18 cellular contexts compared by ENCODE assay signal in the genomic region with DNA sequence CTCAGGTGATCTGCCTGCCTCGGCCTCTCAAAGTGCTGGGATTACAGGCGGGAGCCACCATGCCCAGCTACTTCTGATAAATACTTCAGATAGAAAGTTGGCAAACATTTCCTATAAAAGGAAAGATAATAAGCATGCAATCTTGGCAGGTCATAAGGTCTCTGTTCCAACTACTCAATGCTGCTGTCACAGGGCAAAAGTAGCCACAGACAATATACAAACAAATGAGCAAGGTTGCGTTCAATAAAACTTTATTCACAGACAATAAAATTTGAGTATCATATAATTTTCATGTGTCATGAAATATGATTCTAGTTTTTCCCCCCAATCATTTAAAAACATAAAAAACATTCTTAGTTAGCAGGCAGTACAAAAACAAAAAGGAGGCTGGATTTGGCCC. TPM values are rescaled to one million over a fixed set of nuclear protein-coding genes. Genes with fewer than 3 reads are reported as not detected.
DNase-seq lines count a peak whose midpoint lies in the region; ATAC-seq, FAIRE-seq and TF ChIP-seq lines count a peak whose summit lies in the region.
"Had no signal": no experiment of that assay in that cellular context is flagged by ENCODE, and none has a peak within 500 bp of the region (broad histone marks: within the 10 kb centered on the region; RNA-seq: fewer than 3 reads in every experiment).

No MANE protein-coding gene starts in this region.

- H4K20me1 ChIP-seq in K562 (replicated peaks; ENCODE audit: control insufficient read depth, insufficient read depth, low read length) (no peaks in the 10 kb centered on the region), H9 (ENCODE audit: control insufficient read depth, insufficient read depth, insufficient read length) (no peaks in the 10 kb centered on the region)

- no peak overlapping the region for H3T11ph ChIP-seq in H9 (ENCODE audit: low read length)

- DNase-seq in activated T-cell treated with anti-CD3 and anti-CD28 coated beads, Interleukin-2, amount 50 U/mL, for 72 hours = no peak
- no peak for DNase-seq in activated T-cell treated with anti-CD3 and anti-CD28 coated beads, Interleukin-2, amount 50 U/mL, for 1 hour
- no peak for DNase-seq in K562 (ENCODE audit: extremely low read depth in 1 of 4, low spot score in 3 of 4)
- DNase-seq in mucosa of descending colon = no peak
- DNase-seq in H9 = no peak
- no peak for DNase-seq in tibial artery
- DNase-seq: C1 segment of cervical spinal cord; Calu3; CD4-positive, alpha-beta memory T cell; COR-L47; DMS53; DMS79 treated with DMSO at 0.1 percent for 48 hours; GF-D8; HFFc6 had no signal

- no peak for TF ChIP-seq POLR2A in K562 (conservative IDR thresholded peaks at IDR 0.05)

- no peak overlapping the region for H2AK5ac ChIP-seq in H9 (ENCODE audit: insufficient read length, low read length)

- H2BK15ac ChIP-seq in H9 (ENCODE audit: low read depth, low read length) = no peak overlapping the region

- H3K4me3 ChIP-seq in K562 = no peak overlapping the region
- no peak overlapping the region for H3K4me3 ChIP-seq in mucosa of descending colon
- H3K4me3 ChIP-seq in tibial artery = no peak overlapping the region
- H3K4me3 ChIP-seq: GM23338, HAP-1 had no signal

- H3K36me3 Mint-ChIP-seq in activated T-cell treated with anti-CD3 and anti-CD28 coated beads, Interleukin-2, amount 50 U/mL, for 72 hours (ENCODE audit: insufficient read depth in 2 of 2) = peaks cover 0 to 9% of the 10 kb centered on the region in 2 donors
- H3K36me3 Mint-ChIP-seq in H9 (ENCODE audit: insufficient read depth in 1 of 3, low read depth in 3 of 3) = peaks cover 8 to 65% (median 62%) of the 10 kb centered on the region in 3 experiments; a peak in 6 of 7 replicates

- H3K36me3 ChIP-seq in K562 (ENCODE audit: control insufficient read depth, insufficient read depth, low read length) (peaks cover 54% of the 10 kb centered on the region; the same call in 2 of the 3 replicates), mucosa of descending colon (ENCODE audit: low read depth) (no peaks in the 10 kb centered on the region), tibial artery (peaks cover 29 to 69% (median 64%) of the 10 kb centered on the region in 3 donors)

- H2AFZ ChIP-seq in K562 (ENCODE audit: low read depth, low read length) (no peak overlapping the region), H9 (ENCODE audit: low read length) (no peak overlapping the region)
- H2AFZ ChIP-seq: GM23338 had no signal

- no peaks in the 10 kb centered on the region for H3K23me2 ChIP-seq in H9 (ENCODE audit: insufficient read length, low read depth, low read length, poor library complexity, severe bottlenecking)

- H3K79me1 ChIP-seq in H9 (ENCODE audit: insufficient read depth, low read depth, low read length, poor library complexity, severe bottlenecking) = no peaks in the 10 kb centered on the region

- no peak overlapping the region for H3K23ac ChIP-seq in H9 (ENCODE audit: insufficient read length, low read depth, low read length)

- H3K9me3 Mint-ChIP-seq in activated T-cell treated with anti-CD3 and anti-CD28 coated beads, Interleukin-2, amount 50 U/mL, for 72 hours = no peaks in the 10 kb centered on the region
- H3K9me3 Mint-ChIP-seq in H9 = no peaks in the 10 kb centered on the region
- H3K9me3 Mint-ChIP-seq: CD4-positive, alpha-beta memory T cell; GM23338; HFFc6 had no signal

- ATAC-seq in activated T-cell treated with anti-CD3 and anti-CD28 coated beads, Interleukin-2, amount 50 U/mL, for 72 hours (replicated peaks in 1 of 2) = no peak
- no peak for ATAC-seq in K562
- peak; percentile 87 for ATAC-seq in mucosa of descending colon
- ATAC-seq: GM23338 had no signal

- H3K9me1 ChIP-seq in K562 (ENCODE audit: control insufficient read depth, insufficient read depth, low read length) = no peaks in the 10 kb centered on the region

- 94% methylated on average over 3 of the region's 3 CpGs for WGBS in K562 (ENCODE audit: insufficient coverage, low coverage, missing lambda C conversion rate)
- no CpG with 5 or more reads among the region's 3 CpGs for WGBS in H9 (ENCODE audit: extremely low coverage, insufficient read length, low lambda C conversion rate)

- no peak overlapping the region for H3K14ac ChIP-seq in H9 (ENCODE audit: insufficient read depth, low read length)

- POLR2A ChIA-PET in K562 (lab: Yijun Ruan, JAX) = no interaction called here

- no peak overlapping the region for H2BK5ac ChIP-seq in H9 (ENCODE audit: insufficient read length, low read length)

- H3K27me3 ChIP-seq in K562 (ENCODE audit: control insufficient read depth in 2 of 2, insufficient read depth in 2 of 2, low read length in 2 of 2) (no peaks in the 10 kb centered on the region), H9 (ENCODE audit: insufficient read depth, low read length) (no peaks in the 10 kb centered on the region), tibial artery (no peaks in the 10 kb centered on the region)

- H2BK12ac ChIP-seq in H9 (ENCODE audit: insufficient read length, low read depth, low read length) = no peak overlapping the region

- H3K4me3 Mint-ChIP-seq in activated T-cell treated with anti-CD3 and anti-CD28 coated beads, Interleukin-2, amount 50 U/mL, for 72 hours = no peak overlapping the region
- no peak overlapping the region for H3K4me3 Mint-ChIP-seq in H9
- H3K4me3 Mint-ChIP-seq: CD4-positive, alpha-beta memory T cell; GM23338; HFFc6 had no signal

- no peak overlapping the region for H4K5ac ChIP-seq in H9 (ENCODE audit: insufficient read length, low read depth, low read length)

- H3K56ac ChIP-seq in H9 (ENCODE audit: insufficient read length, low read depth, low read length) = no peak overlapping the region

- no peak overlapping the region for H3K9ac ChIP-seq in K562 (ENCODE audit: insufficient read depth in 1 of 2, low read depth in 2 of 2, low read length in 2 of 2)
- no peak overlapping the region for H3K9ac ChIP-seq in H9 (ENCODE audit: extremely low read depth, insufficient read length, low read length)

- H3K18ac ChIP-seq in H9 (ENCODE audit: insufficient read length, low read depth, low read length) = no peak overlapping the region

- no peak overlapping the region for H2BK120ac ChIP-seq in H9 (ENCODE audit: low read depth, low read length, poor library complexity, severe bottlenecking)

- FAIRE-seq in K562 (lab: Jason Lieb, UNC) = no peak
- FAIRE-seq: GM12891, GM18507 had no signal

- H4K8ac ChIP-seq in H9 (replicated peaks; ENCODE audit: insufficient read length, low read depth, low read length) = no peak overlapping the region

- intact Hi-C loops in K562 (cut with micrococcal nuclease) = no loop called here
- intact Hi-C loops in mucosa of descending colon (cut with DNase I, micrococcal nuclease) = no loop called here
- intact Hi-C loops in tibial artery (cut with DNase I; ENCODE audit: low total_unique reads) = no loop called here

- no peaks in the 10 kb centered on the region for H3K4me1 Mint-ChIP-seq in activated T-cell treated with anti-CD3 and anti-CD28 coated beads, Interleukin-2, amount 50 U/mL, for 72 hours (ENCODE audit: low read depth)
- H3K4me1 Mint-ChIP-seq in H9 = 0 out of 4 replicates have a peak, but pooled peaks cover 0 to 3% of the 10 kb centered on the region in 2 experiments
- H3K4me1 Mint-ChIP-seq: GM23338 had no signal

- no peaks in the 10 kb centered on the region for H3K9me3 ChIP-seq in K562 (replicated peaks; ENCODE audit: control insufficient read depth, insufficient read depth, low read depth, low read length)
- no peaks in the 10 kb centered on the region for H3K9me3 ChIP-seq in mucosa of descending colon
- H3K9me3 ChIP-seq in H9 (ENCODE audit: control insufficient read depth, low read depth, low read length) = no peaks in the 10 kb centered on the region
- H3K9me3 ChIP-seq in tibial artery = no peaks in the 10 kb centered on the region
- H3K9me3 ChIP-seq: HAP-1 had no signal

- H3K79me2 ChIP-seq in K562 (ENCODE audit: control insufficient read depth, insufficient read depth, low read length) (no peaks in the 10 kb centered on the region), H9 (ENCODE audit: insufficient read depth, low read length) (no peaks in the 10 kb centered on the region)

- H3K4me2 ChIP-seq in K562 (ENCODE audit: insufficient read depth, low read length) (no peak overlapping the region), H9 (ENCODE audit: insufficient read depth, insufficient read length, low read length) (no peak overlapping the region)
- H3K4me2 ChIP-seq: GM23338 had no signal

- H3K4ac ChIP-seq in H9 (ENCODE audit: low read depth, low read length) = no peak overlapping the region

- TF ChIP-seq CTCF in K562 (IDR thresholded peaks at IDR 0.05 in 2 of 3, conservative IDR thresholded peaks at IDR 0.05 in 1 of 3; ENCODE audit: insufficient read depth in 2 of 3, low read depth in 1 of 3, low read length in 3 of 3) (no peak), mucosa of descending colon (IDR thresholded peaks at IDR 0.05) (no peak), H9 (conservative IDR thresholded peaks at IDR 0.05) (no peak), tibial artery (IDR thresholded peaks at IDR 0.05) (no peak)

- H3K4me1 ChIP-seq in K562 (replicated peaks in 1 of 2; ENCODE audit: control insufficient read depth in 2 of 2, insufficient read depth in 2 of 2, low read length in 2 of 2) (no peaks in the 10 kb centered on the region), mucosa of descending colon (ENCODE audit: low read depth) (no peaks in the 10 kb centered on the region), H9 (ENCODE audit: insufficient read depth, low read length) (no peaks in the 10 kb centered on the region; the same call in 1 of the 2 replicates), tibial artery (no peaks in the 10 kb centered on the region)
- H3K4me1 ChIP-seq: HAP-1 had no signal

- in situ Hi-C loops in K562 (cut with MboI) = no loop called here

- no peaks in the 10 kb centered on the region for H3K27me3 Mint-ChIP-seq in activated T-cell treated with anti-CD3 and anti-CD28 coated beads, Interleukin-2, amount 50 U/mL, for 72 hours (ENCODE audit: low read depth)
- no peaks in the 10 kb centered on the region for H3K27me3 Mint-ChIP-seq in H9 (ENCODE audit: low read depth)
- H3K27me3 Mint-ChIP-seq: CD4-positive, alpha-beta memory T cell had no signal

- H3K27ac ChIP-seq in K562 (ENCODE audit: extremely low read depth, low read depth, low read length) (no peak overlapping the region), H9 (ENCODE audit: insufficient read length, low read depth, low read length) (no peak overlapping the region), tibial artery (no peak overlapping the region)

- H3K27ac Mint-ChIP-seq in activated T-cell treated with anti-CD3 and anti-CD28 coated beads, Interleukin-2, amount 50 U/mL, for 72 hours = peak overlapping the region; percentile 15
- H3K27ac Mint-ChIP-seq in H9 = no peak overlapping the region; a peak in 1 of 7 replicates
- H3K27ac Mint-ChIP-seq: CD4-positive, alpha-beta memory T cell; GM23338; HFFc6 had no signal

- BruUV-seq in K562 (replicated peaks; lab: Mats Ljungman, UMichigan) = no TSS peak

- TF ChIP-seq EP300 in K562 (IDR thresholded peaks at IDR 0.05; ENCODE audit: low read length) = no peak

- TF ChIP-seq RAD21 in K562 (CRISPR knock-in tag; conservative IDR thresholded peaks at IDR 0.05 in 1 of 2, IDR thresholded peaks at IDR 0.05 in 1 of 2) = no peak

- CTCF ChIA-PET in K562 (lab: Yijun Ruan, JAX; ENCODE audit: low intra/inter-chr PET ratio) = no interaction called here

- no peak overlapping the region for H4K91ac ChIP-seq in H9 (ENCODE audit: insufficient read length, low read depth, low read length)

- H2BK20ac ChIP-seq in H9 (ENCODE audit: low read depth, low read length, poor library complexity, severe bottlenecking) = no peak overlapping the region

RNA-seq across cellular contexts. Expression of a gene that starts 53.1 kb away (rescaled TPM):
- 100 to 1,000 TPM; 162 to 174 TPM for total RNA-seq in activated T-cell treated with anti-CD3 and anti-CD28 coated beads, Interleukin-2, amount 50 U/mL, for 72 hours
- total RNA-seq in K562 (2011; cell fraction: chromatin; rRNA removed; ENCODE audit: low replicate concordance) = 163 and 326 TPM in 2 replicates
- 82.2 and 103 TPM in 2 replicates for total RNA-seq in K562 (2011; cell fraction: nucleolus; rRNA removed)
- total RNA-seq in K562 (2011; cell fraction: nucleoplasm; rRNA removed) = 168 and 230 TPM in 2 replicates
- total RNA-seq in K562 (2014; rRNA removed) (307 and 311 TPM in 2 replicates), K562 (2014; rRNA removed; fragmentation: Illumina TruSeq; extraction: Trizol) (389 and 460 TPM in 2 replicates), K562 (2015; rRNA removed; fragmentation: Illumina TruSeq; extraction: Trizol) (326 and 345 TPM in 2 replicates), K562 (2021) (225 and 234 TPM in 2 replicates), mucosa of descending colon (10 to 100 TPM; 61.2 to 82.4 (median 78.9) TPM), H9 (2021) (152 and 165 TPM in 2 replicates)
- polyA plus RNA-seq in K562 (2011; rRNA removed) (334 and 472 TPM in 2 replicates), K562 (2014; fragmentation: Illumina TruSeq; extraction: Trizol) (420 and 442 TPM in 2 replicates), K562 (2014; fragmentation: Nextera tagmentation; extraction: Ambion mirVana) (100 to 1,000 TPM; 146 to 164 TPM), K562 (2014; rRNA removed) (397 and 427 TPM in 2 replicates)
- polyA plus RNA-seq in K562 (2011; cell fraction: cytosol; rRNA removed) = 164 and 253 TPM in 2 replicates
- polyA plus RNA-seq in K562 (2011; cell fraction: nucleus; rRNA removed) = 104 and 127 TPM in 2 replicates
- polyA plus RNA-seq in K562 (2012) = 249 and 267 TPM in 2 replicates
- 511 and 540 TPM in 2 replicates for polyA minus RNA-seq in K562 (2011; rRNA and poly(A)+ RNA removed)
- polyA minus RNA-seq in K562 (2011; cell fraction: cytosol; rRNA and poly(A)+ RNA removed) = 125 and 149 TPM in 2 replicates
- polyA minus RNA-seq in K562 (2011; cell fraction: nucleus; rRNA and poly(A)+ RNA removed) = 58.6 and 91.7 TPM in 2 replicates
